In genomic region chr2:202375611-202376408, GRCh38 we compare ENCODE assay signal across 8 cellular contexts. TPM values are rescaled to one million over a fixed set of nuclear protein-coding genes. Genes with fewer than 3 reads are reported as not detected.
A peak's percentile ranks its signal among the peaks of the same experiment; 100 is the strongest.
DNase-seq lines count a peak whose midpoint lies in the region; TF ChIP-seq lines count a peak whose summit lies in the region.

BMPR2 (plus strand) TSS chr2:202376327; CDS start chr2:202377475, 1,148 bp downstream.

- H2BK120ac ChIP-seq in H9 (ENCODE audit: low read depth, low read length, poor library complexity, severe bottlenecking) = peak within 1 kb of the TSS; percentile 62

- no peaks in the 10 kb centered on the region for H3K27me3 ChIP-seq in H9 (ENCODE audit: insufficient read depth, low read length)
- no peaks in the 10 kb centered on the region for H3K27me3 ChIP-seq in MG63
- H3K27me3 ChIP-seq in neuron (ENCODE audit: insufficient read depth, low read length) = no peaks in the 10 kb centered on the region

- peak within 1 kb of the TSS; percentile 99 to 100 for H3K4me3 Mint-ChIP-seq in H9

- peaks cover 19% of the 10 kb centered on the region for H3K23me2 ChIP-seq in H9 (ENCODE audit: insufficient read length, low read depth, low read length, poor library complexity, severe bottlenecking)

- peaks cover 4% of the 10 kb centered on the region; the same call in 1 of the 2 replicates for H3K4me1 ChIP-seq in H9 (ENCODE audit: insufficient read depth, low read length)
- H3K4me1 ChIP-seq in neuron (ENCODE audit: insufficient read depth, low read length) = peaks cover 7% of the 10 kb centered on the region

- H3K18ac ChIP-seq in H9 (ENCODE audit: insufficient read length, low read depth, low read length) = peak within 1 kb of the TSS; percentile 96

- H3K14ac ChIP-seq in H9 (ENCODE audit: insufficient read depth, low read length) = peak within 1 kb of the TSS; percentile 94

- H3K23ac ChIP-seq in H9 (ENCODE audit: insufficient read length, low read depth, low read length) = no peak within 1 kb of the TSS

- no peaks in the 10 kb centered on the region for H3K79me1 ChIP-seq in H9 (ENCODE audit: insufficient read depth, low read depth, low read length, poor library complexity, severe bottlenecking)

- H2BK15ac ChIP-seq in H9 (ENCODE audit: low read depth, low read length) = no peak within 1 kb of the TSS; the same call in 1 of the 2 replicates

- H3K27ac Mint-ChIP-seq in H9 = peak within 1 kb of the TSS; percentile 97 to 98 (median 98)

- TF ChIP-seq CTCF in H9 (conservative IDR thresholded peaks at IDR 0.05) = no peak

- H3K9ac ChIP-seq in H9 (ENCODE audit: extremely low read depth, insufficient read length, low read length) = peak within 1 kb of the TSS; percentile 88

- H3K36me3 ChIP-seq in MG63 (no peaks in the 10 kb centered on the region), neuron (ENCODE audit: insufficient read depth, low read length) (no peaks in the 10 kb centered on the region)

- no peaks in the 10 kb centered on the region for H3K27me3 Mint-ChIP-seq in H9 (ENCODE audit: low read depth)

- H3K4me2 ChIP-seq in H9 (ENCODE audit: insufficient read depth, insufficient read length, low read length) = peak within 1 kb of the TSS; percentile 64

- peak within 1 kb of the TSS; percentile 16 for H2BK5ac ChIP-seq in H9 (ENCODE audit: insufficient read length, low read length)

- peaks cover 20% of the 10 kb centered on the region; the same call in 1 of the 2 replicates for H3K79me2 ChIP-seq in H9 (ENCODE audit: insufficient read depth, low read length)

- H4K20me1 ChIP-seq in H9 (ENCODE audit: control insufficient read depth, insufficient read depth, insufficient read length) = no peaks in the 10 kb centered on the region

- no peak within 1 kb of the TSS for H4K91ac ChIP-seq in H9 (ENCODE audit: insufficient read length, low read depth, low read length)

- no peak within 1 kb of the TSS for H2BK20ac ChIP-seq in H9 (ENCODE audit: low read depth, low read length, poor library complexity, severe bottlenecking)

- H3K27ac ChIP-seq in H9 (ENCODE audit: insufficient read length, low read depth, low read length) = peak within 1 kb of the TSS; percentile 91

- WGBS in H9 (ENCODE audit: extremely low coverage, insufficient read length, low lambda C conversion rate) = no CpG with 5 or more reads among the region's 70 CpGs

- no peak within 1 kb of the TSS for H2AK5ac ChIP-seq in H9 (ENCODE audit: insufficient read length, low read length)

- H3K9me3 ChIP-seq in H9 (ENCODE audit: control insufficient read depth, low read depth, low read length) (no peaks in the 10 kb centered on the region), MG63 (no peaks in the 10 kb centered on the region), neuron (ENCODE audit: low read length) (no peaks in the 10 kb centered on the region)

- H3T11ph ChIP-seq in H9 (ENCODE audit: low read length) = no peak within 1 kb of the TSS

- no peak within 1 kb of the TSS for H3K56ac ChIP-seq in H9 (ENCODE audit: insufficient read length, low read depth, low read length)

- peak within 1 kb of the TSS; percentile 94 for H3K4me3 ChIP-seq in MG63
- H3K4me3 ChIP-seq in neuron (ENCODE audit: low read length) = peak within 1 kb of the TSS; percentile 84

- peaks cover 0 to 3% (median 0%) of the 10 kb centered on the region in 3 experiments; a peak in 1 of 7 replicates for H3K36me3 Mint-ChIP-seq in H9 (ENCODE audit: insufficient read depth in 1 of 3, low read depth in 3 of 3)

- peak; percentile 92 for DNase-seq in ELR (ENCODE audit: low read depth)
- DNase-seq in H9 = peak; percentile 91
- peak; percentile 90 for DNase-seq in MG63
- DNase-seq in SIG-M5 (lab: John Stamatoyannopoulos, UW) = peak; percentile 29
- DNase-seq in activated naive CD4-positive, alpha-beta T cell (lab: John Stamatoyannopoulos, UW) = peak; percentile 47 to 82 (median 54)
- peak; percentile 89 for DNase-seq in foreskin melanocyte
- peak; percentile 81 for DNase-seq in stromal cell of bone marrow (ENCODE audit: low read depth)

- H4K8ac ChIP-seq in H9 (replicated peaks; ENCODE audit: insufficient read length, low read depth, low read length) = no peak within 1 kb of the TSS

- peaks cover 39 to 40% of the 10 kb centered on the region in 2 experiments for H3K4me1 Mint-ChIP-seq in H9

- H3K4ac ChIP-seq in H9 (ENCODE audit: low read depth, low read length) = no peak within 1 kb of the TSS; the same call in 1 of the 2 replicates

- H3K9me3 Mint-ChIP-seq in H9 = no peaks in the 10 kb centered on the region

- H4K5ac ChIP-seq in H9 (ENCODE audit: insufficient read length, low read depth, low read length) = peak within 1 kb of the TSS; percentile 57

- no peak within 1 kb of the TSS for H2BK12ac ChIP-seq in H9 (ENCODE audit: insufficient read length, low read depth, low read length)

- H2AFZ ChIP-seq in H9 (ENCODE audit: low read length) (no peak within 1 kb of the TSS), neuron (ENCODE audit: low read depth, low read length) (peak within 1 kb of the TSS; percentile 40)

RNA-seq across cellular contexts. Expression of gene BMPR2, which starts in this region (rescaled TPM):
- total RNA-seq in H9 (2021) = 15.2 and 17.3 TPM in 2 replicates
- 9.1 and 9.4 TPM in 2 replicates for total RNA-seq in MG63 (2014; rRNA removed; shearing (Covaris generic); ENCODE audit: low replicate concordance)

Comparison
In these comparisons a context has a peak if more than half of its experiments do, and no peak if none do; other contexts are left out.
1. Peak in every context shown above with its lines: DNase-seq, H3K4me3 ChIP-seq and H3K27ac ChIP-seq.
2. DNase-seq: peak in every context shown above with its lines; median percentile 92 in ELR; 91 in H9; 90 in MG63; 89 in foreskin melanocyte; 81 in stromal cell of bone marrow; 54 in activated naive CD4-positive, alpha-beta T cell; 29 in SIG-M5.